In genomic region chr5:50711280-50711679, GRCh38 we compare ENCODE assay signal across 2 cellular contexts.
A peak's percentile ranks its signal among the peaks of the same experiment; 100 is the strongest.
TF ChIP-seq lines count a peak whose summit lies in the region.

No MANE protein-coding gene starts in this region.

TF ChIP-seq in liver, 16 proteins besides CTCF, POLR2A, EP300 and RAD21 (continued from another document):
- TF ChIP-seq ZBTB33 (IDR thresholded peaks at IDR 0.05), result peak; percentile 67
- peak; percentile 78 for TF ChIP-seq SP1 (IDR thresholded peaks at IDR 0.05)
- TF ChIP-seq NR2F2 (IDR thresholded peaks at IDR 0.05), result no peak
- peak; percentile 53 to 58 for TF ChIP-seq HNF4A (conservative IDR thresholded peaks at IDR 0.05)
- no peak for TF ChIP-seq EGR1 (IDR thresholded peaks at IDR 0.05; ENCODE audit: low read depth in 2 of 2)
- no peak for TF ChIP-seq ATF3 (IDR thresholded peaks at IDR 0.05)
- peak; percentile 54 for TF ChIP-seq REST (IDR thresholded peaks at IDR 0.05)
- TF ChIP-seq YY1 (IDR thresholded peaks at IDR 0.05), result peak; percentile 77
- TF ChIP-seq RXRA (IDR thresholded peaks at IDR 0.05), result peak; percentile 40 to 47
- TF ChIP-seq JUND (IDR thresholded peaks at IDR 0.05), result peak; percentile 26 to 47
- TF ChIP-seq TAF1 (conservative IDR thresholded peaks at IDR 0.05), result peak; percentile 63
- TF ChIP-seq HNF4G (IDR thresholded peaks at IDR 0.05), result no peak
- no peak for TF ChIP-seq FOXA2 (IDR thresholded peaks at IDR 0.05)
- peak; percentile 65 for TF ChIP-seq MAX (IDR thresholded peaks at IDR 0.05)
- TF ChIP-seq FOXA1 (IDR thresholded peaks at IDR 0.05), result no peak

TF ChIP-seq in HepG2, 621 proteins besides CTCF, POLR2A, EP300 and RAD21 (continued from another document):
- TF ChIP-seq ARID4A (CRISPR knock-in tag; IDR thresholded peaks at IDR 0.05; ENCODE audit: borderline replicate concordance) (no peak), MXD4 (CRISPR knock-in tag; IDR thresholded peaks at IDR 0.05) (no peak), ZKSCAN5 (CRISPR knock-in tag; IDR thresholded peaks at IDR 0.05) (no peak), REL (CRISPR knock-in tag; conservative IDR thresholded peaks at IDR 0.05) (no peak), DBP (CRISPR knock-in tag; IDR thresholded peaks at IDR 0.05; ENCODE audit: not compliant biosample characterization) (no peak)
